Comparison of ENCODE assay signal across 22 cellular contexts in the genomic region with DNA sequence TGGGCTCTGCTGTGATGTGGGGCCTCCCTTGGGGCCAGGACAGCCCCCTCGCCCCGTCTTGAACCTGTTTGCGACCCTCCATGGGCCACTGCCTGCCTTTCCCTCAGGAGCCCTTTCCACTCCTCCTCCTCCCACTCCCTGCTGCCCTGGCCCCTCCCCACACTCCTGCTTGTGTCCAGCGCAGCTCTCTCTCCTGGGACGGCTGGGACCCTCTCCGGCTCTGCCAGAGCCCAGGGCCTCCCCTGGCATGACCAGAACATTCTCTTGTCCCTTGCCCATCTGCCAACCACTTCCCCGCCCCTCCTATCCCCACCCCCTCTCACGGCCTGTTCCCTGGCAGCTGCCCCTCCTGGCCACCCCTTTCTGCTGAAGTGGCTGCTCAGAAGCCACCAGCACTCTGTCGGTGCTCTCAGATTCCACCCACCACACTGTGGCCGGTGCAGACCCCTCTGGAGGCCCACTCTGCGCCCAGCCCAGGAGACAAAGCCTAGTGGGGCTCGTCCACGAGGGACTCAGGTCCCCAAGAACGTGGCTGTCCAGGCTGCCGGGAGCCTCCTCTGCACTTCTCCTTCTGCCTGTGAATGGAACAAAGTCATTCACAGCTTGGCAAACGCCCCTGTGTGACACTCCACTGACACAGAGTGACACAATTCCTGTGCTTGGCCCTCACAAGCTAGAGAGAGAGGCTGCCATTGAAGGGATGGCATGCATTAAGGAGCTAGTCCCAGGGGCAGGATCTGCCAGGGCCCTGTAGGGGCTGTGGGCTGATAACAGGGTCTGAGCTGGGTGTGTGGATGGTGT. TPM values are rescaled to one million over a fixed set of nuclear protein-coding genes. Genes with fewer than 3 reads are reported as not detected.
DNase-seq lines count a peak whose midpoint lies in the region; ATAC-seq and TF ChIP-seq lines count a peak whose summit lies in the region.
"Had no signal": no experiment of that assay in that cellular context is flagged by ENCODE, and none has a peak within 500 bp of the region (broad histone marks: within the 10 kb centered on the region; RNA-seq: fewer than 3 reads in every experiment).

No MANE protein-coding gene starts in this region.

- H3K4me1 Mint-ChIP-seq in activated CD4-positive, alpha-beta memory T cell treated with anti-CD3 and anti-CD28 coated beads for 36 hours (ENCODE audit: low read depth) = peaks cover 2% of the 10 kb centered on the region
- no peaks in the 10 kb centered on the region for H3K4me1 Mint-ChIP-seq in activated CD4-positive, alpha-beta memory T cell treated with anti-CD3 and anti-CD28 coated beads, Interleukin-2, amount 10 ng/mL, durations not matched to agents 7 days and 5 days
- H3K4me1 Mint-ChIP-seq: activated T-helper 17 cell treated with anti-CD3 and anti-CD28 coated beads, Interleukin-2, amount 50 U/mL, for 72 hours had no signal

- peak; percentile 4 for DNase-seq in activated CD4-positive, alpha-beta memory T cell treated with anti-CD3 and anti-CD28 coated beads for 36 hours
- no peak for DNase-seq in activated CD4-positive, alpha-beta memory T cell treated with anti-CD3 and anti-CD28 coated beads, Interleukin-2, amount 10 ng/mL, durations not matched to agents 7 days and 5 days
- DNase-seq in coronary artery (ENCODE audit: low spot score) (peak; percentile 73), left colon (peak; percentile 37 to 43), posterior vena cava (ENCODE audit: low spot score) (peak; percentile 62), NCI-H748 (lab: John Stamatoyannopoulos, UW; ENCODE audit: unreplicated experiment) (no peak), NCI-H1105 (lab: John Stamatoyannopoulos, UW) (no peak)
- DNase-seq: activated CD8-positive, alpha-beta T cell treated with anti-CD3 and anti-CD28 coated beads for 36 hours; CD4-positive, alpha-beta memory T cell; cortex of kidney; EL; esophagus squamous epithelium; hippocampal formation; left lung; NCI-H187; stimulated activated CD4-positive, alpha-beta T cell treated with anti-CD3 and anti-CD28 coated beads, Interleukin-4, amount 100 ng/mL, for 1 hour had no signal

- ATAC-seq in left colon = peak; percentile 19
- no peak for ATAC-seq in HG03439 (IDR thresholded peaks at IDR 0.05; ENCODE audit: unreplicated experiment)
- ATAC-seq: activated CD8-positive, alpha-beta T cell treated with anti-CD3 and anti-CD28 coated beads for 36 hours; activated T-helper 17 cell treated with anti-CD3 and anti-CD28 coated beads, Interleukin-2, amount 50 U/mL, for 72 hours; naive thymus-derived CD4-positive, alpha-beta T cell had no signal

- no peaks in the 10 kb centered on the region for H3K9me3 Mint-ChIP-seq in activated CD4-positive, alpha-beta memory T cell treated with anti-CD3 and anti-CD28 coated beads for 36 hours
- no peaks in the 10 kb centered on the region for H3K9me3 Mint-ChIP-seq in activated CD4-positive, alpha-beta memory T cell treated with anti-CD3 and anti-CD28 coated beads, Interleukin-2, amount 10 ng/mL, durations not matched to agents 7 days and 5 days
- H3K9me3 Mint-ChIP-seq: activated CD8-positive, alpha-beta T cell treated with anti-CD3 and anti-CD28 coated beads for 36 hours; activated T-helper 17 cell treated with anti-CD3 and anti-CD28 coated beads, Interleukin-2, amount 50 U/mL, for 72 hours; naive thymus-derived CD4-positive, alpha-beta T cell had no signal

- no peak overlapping the region for H3K4me3 Mint-ChIP-seq in activated CD4-positive, alpha-beta memory T cell treated with anti-CD3 and anti-CD28 coated beads for 36 hours
- H3K4me3 Mint-ChIP-seq in activated CD4-positive, alpha-beta memory T cell treated with anti-CD3 and anti-CD28 coated beads, Interleukin-2, amount 10 ng/mL, durations not matched to agents 7 days and 5 days = no peak overlapping the region
- H3K4me3 Mint-ChIP-seq: activated CD8-positive, alpha-beta T cell treated with anti-CD3 and anti-CD28 coated beads for 36 hours; activated T-helper 17 cell treated with anti-CD3 and anti-CD28 coated beads, Interleukin-2, amount 50 U/mL, for 72 hours had no signal

- TF ChIP-seq CTCF in coronary artery (IDR thresholded peaks at IDR 0.05) = no peak

- H3K27me3 Mint-ChIP-seq in activated CD4-positive, alpha-beta memory T cell treated with anti-CD3 and anti-CD28 coated beads for 36 hours = peaks cover 10% of the 10 kb centered on the region
- H3K27me3 Mint-ChIP-seq in activated CD4-positive, alpha-beta memory T cell treated with anti-CD3 and anti-CD28 coated beads, Interleukin-2, amount 10 ng/mL, durations not matched to agents 7 days and 5 days = peaks cover 6% of the 10 kb centered on the region

- peak overlapping the region; percentile 75 for H3K4me3 ChIP-seq in coronary artery
- H3K4me3 ChIP-seq: ascending aorta, esophagus squamous epithelium, HAP-1, left lung had no signal

- POLR2A ChIA-PET in activated CD4-positive, alpha-beta memory T cell treated with anti-CD3 and anti-CD28 coated beads for 36 hours (lab: Charles Lee) = no interaction called here
- POLR2A ChIA-PET in activated CD4-positive, alpha-beta memory T cell treated with anti-CD3 and anti-CD28 coated beads, Interleukin-2, amount 10 ng/mL, durations not matched to agents 7 days and 5 days (lab: Charles Lee) = no interaction called here

- no peak overlapping the region for H3K27ac Mint-ChIP-seq in activated CD4-positive, alpha-beta memory T cell treated with anti-CD3 and anti-CD28 coated beads for 36 hours
- H3K27ac Mint-ChIP-seq in activated CD4-positive, alpha-beta memory T cell treated with anti-CD3 and anti-CD28 coated beads, Interleukin-2, amount 10 ng/mL, durations not matched to agents 7 days and 5 days = no peak overlapping the region
- H3K27ac Mint-ChIP-seq: activated CD8-positive, alpha-beta T cell treated with anti-CD3 and anti-CD28 coated beads for 36 hours; activated T-helper 17 cell treated with anti-CD3 and anti-CD28 coated beads, Interleukin-2, amount 50 U/mL, for 72 hours; CD4-positive, alpha-beta memory T cell had no signal

- intact Hi-C loops in activated CD4-positive, alpha-beta memory T cell treated with anti-CD3 and anti-CD28 coated beads for 36 hours (cut with micrococcal nuclease) = no loop called here
- intact Hi-C loops in left colon (cut with DNase I, micrococcal nuclease) (no loop called here), posterior vena cava (cut with DNase I) (loop anchor here in 1 of 2 donors (5.0 kb wide), 1 partner anchor 555 kb away; no protein-coding TSS in a partner anchor)

- peak overlapping the region in 1 of 2 donors; percentile 92 for H3K27ac ChIP-seq in coronary artery
- H3K27ac ChIP-seq: ascending aorta, esophagus squamous epithelium, left lung, tibial nerve had no signal

- no peaks in the 10 kb centered on the region for H3K36me3 Mint-ChIP-seq in activated CD4-positive, alpha-beta memory T cell treated with anti-CD3 and anti-CD28 coated beads for 36 hours
- H3K36me3 Mint-ChIP-seq in activated CD4-positive, alpha-beta memory T cell treated with anti-CD3 and anti-CD28 coated beads, Interleukin-2, amount 10 ng/mL, durations not matched to agents 7 days and 5 days (ENCODE audit: low read depth) = no peaks in the 10 kb centered on the region
- H3K36me3 Mint-ChIP-seq: CD4-positive, alpha-beta memory T cell; naive thymus-derived CD4-positive, alpha-beta T cell had no signal

- CTCF ChIA-PET in activated CD4-positive, alpha-beta memory T cell treated with anti-CD3 and anti-CD28 coated beads for 36 hours (lab: Charles Lee) = interaction anchor here (1.2 to 1.6 kb wide), 3 partner anchors 9 to 14 kb away, joined by 3 to 6 read pairs (median 3); no protein-coding TSS in a partner anchor
- CTCF ChIA-PET in activated CD4-positive, alpha-beta memory T cell treated with anti-CD3 and anti-CD28 coated beads, Interleukin-2, amount 10 ng/mL, durations not matched to agents 7 days and 5 days (lab: Charles Lee) = interaction anchor here (1.3 to 3.8 kb wide), 2 partner anchors 9 to 10 kb away, joined by 4 to 9 read pairs; no protein-coding TSS in a partner anchor

RNA-seq across cellular contexts. Expression of a gene that starts 1.4 kb away (rescaled TPM):
- not detected for total RNA-seq in activated CD4-positive, alpha-beta memory T cell treated with anti-CD3 and anti-CD28 coated beads for 36 hours
- total RNA-seq in activated CD4-positive, alpha-beta memory T cell treated with anti-CD3 and anti-CD28 coated beads, Interleukin-2, amount 10 ng/mL, durations not matched to agents 7 days and 5 days = not detected
- 10 to 100 TPM in 1 of 2 donors, 1 to 10 TPM in 1; 9.4 to 60.8 TPM for total RNA-seq in left colon
- 1 to 10 TPM; 1.3 to 3.2 TPM for total RNA-seq in posterior vena cava
- total RNA-seq: activated CD8-positive, alpha-beta T cell treated with anti-CD3 and anti-CD28 coated beads for 36 hours; activated T-helper 17 cell treated with anti-CD3 and anti-CD28 coated beads, Interleukin-2, amount 50 U/mL, for 72 hours; ascending aorta; CD4-positive, alpha-beta memory T cell had no signal

RNA-seq across cellular contexts. Expression of a gene that starts 51.5 kb away (rescaled TPM):
- total RNA-seq in activated CD4-positive, alpha-beta memory T cell treated with anti-CD3 and anti-CD28 coated beads for 36 hours = under 1 TPM; 0.29 to 0.38 TPM
- 1 to 10 TPM; 7.7 to 7.9 TPM for total RNA-seq in activated CD4-positive, alpha-beta memory T cell treated with anti-CD3 and anti-CD28 coated beads, Interleukin-2, amount 10 ng/mL, durations not matched to agents 7 days and 5 days
- 1 to 10 TPM; 5.7 to 5.8 TPM for total RNA-seq in left colon
- 1 to 10 TPM; 5.0 to 6.9 TPM for total RNA-seq in posterior vena cava

Comparison
In these comparisons a context has a peak if more than half of its experiments do, and no peak if none do; other contexts are left out.
1. DNase-seq: peak in activated CD4-positive, alpha-beta memory T cell treated with anti-CD3 and anti-CD28 coated beads for 36 hours (single experiment), coronary artery (single experiment), left colon (2 of 2) and posterior vena cava (single experiment); none in activated CD4-positive, alpha-beta memory T cell treated with anti-CD3 and anti-CD28 coated beads, Interleukin-2, amount 10 ng/mL, durations not matched to agents 7 days and 5 days (single experiment), NCI-H748 (single experiment) and NCI-H1105 (single experiment).
2. RNA of a gene that starts 51.5 kb away (total RNA-seq): 7.7 to 7.9 TPM in activated CD4-positive, alpha-beta memory T cell treated with anti-CD3 and anti-CD28 coated beads, Interleukin-2, amount 10 ng/mL, durations not matched to agents 7 days and 5 days, 5.0 to 6.9 TPM in posterior vena cava and 5.7 to 5.8 TPM in left colon; 0.29 to 0.38 TPM in activated CD4-positive, alpha-beta memory T cell treated with anti-CD3 and anti-CD28 coated beads for 36 hours; every median in the first group is over 4 times any median in the second.